In the genomic region with DNA sequence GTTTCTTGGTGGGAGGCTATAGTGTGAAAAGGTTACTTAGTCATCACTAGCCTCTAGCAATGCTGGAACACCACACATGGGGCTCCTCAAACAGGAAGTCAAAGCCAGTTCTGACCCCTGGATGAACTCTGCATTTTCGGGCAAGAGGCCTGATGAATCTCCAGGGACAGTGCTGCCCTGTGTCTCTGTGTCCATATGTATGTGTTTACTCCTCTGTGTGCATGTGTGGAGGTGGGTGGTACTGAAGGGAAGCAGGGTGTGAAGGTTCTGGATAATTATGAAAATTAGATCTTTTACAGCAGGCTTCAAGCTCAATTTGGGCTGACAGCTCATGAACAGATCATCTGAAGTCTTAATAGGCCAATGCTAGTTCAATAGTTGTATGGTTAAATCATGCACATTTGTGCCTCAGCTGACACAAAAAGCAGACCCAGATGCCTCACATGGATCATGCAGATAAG, we compare ENCODE assay signal across 8 cellular contexts.
DNase-seq lines count a peak whose midpoint lies in the region; ATAC-seq and TF ChIP-seq lines count a peak whose summit lies in the region.

No MANE protein-coding gene starts in this region.

- H3K4me3 Mint-ChIP-seq in CD4-positive, CD25-positive, alpha-beta regulatory T cell: peak overlapping the region; percentile 4 to 53 (median 24)

- peak; percentile 49 to 61 for ATAC-seq in CD4-positive, CD25-positive, alpha-beta regulatory T cell (ENCODE audit: low read depth in 2 of 2)
- peak; percentile 90 for ATAC-seq in GM19023 (IDR thresholded peaks at IDR 0.05; ENCODE audit: unreplicated experiment)
- ATAC-seq in HG03097 (IDR thresholded peaks at IDR 0.05; ENCODE audit: low FRiP score, unreplicated experiment): peak; percentile 82
- peak; percentile 76 for ATAC-seq in sciatic nerve

- no peaks in the 10 kb centered on the region for H3K27me3 Mint-ChIP-seq in CD4-positive, CD25-positive, alpha-beta regulatory T cell

- POLR2A ChIA-PET in RWPE1 (lab: Yijun Ruan, JAX; ENCODE audit: low non-redundant PET): no interaction called here

- CTCF ChIA-PET in RWPE1 (lab: Yijun Ruan, JAX): no interaction called here

- peak overlapping the region; percentile 10 to 80 (median 64) for H3K27ac Mint-ChIP-seq in CD4-positive, CD25-positive, alpha-beta regulatory T cell

- no peak overlapping the region for H3K27ac ChIP-seq in CD4-positive, CD25-positive, alpha-beta regulatory T cell (ENCODE audit: insufficient read depth, low read length, poor library complexity, severe bottlenecking)
- no peak overlapping the region for H3K27ac ChIP-seq in RWPE1

- H3K4me3 ChIP-seq in CD4-positive, CD25-positive, alpha-beta regulatory T cell (ENCODE audit: low read depth, low read length): no peak overlapping the region

- peaks cover 44% of the 10 kb centered on the region for H3K4me1 ChIP-seq in CD4-positive, CD25-positive, alpha-beta regulatory T cell (ENCODE audit: control insufficient read depth, insufficient read depth, low read length, poor library complexity, severe bottlenecking)

- peaks cover 9% of the 10 kb centered on the region for H3K36me3 ChIP-seq in CD4-positive, CD25-positive, alpha-beta regulatory T cell (ENCODE audit: control insufficient read depth, insufficient read depth, low read length)

- intact Hi-C loops in sciatic nerve (cut with DNase I): no loop called here

- no peak for TF ChIP-seq CTCF in RWPE1 (conservative IDR thresholded peaks at IDR 0.05; ENCODE audit: low read depth)

- no peaks in the 10 kb centered on the region for H3K9me3 Mint-ChIP-seq in CD4-positive, CD25-positive, alpha-beta regulatory T cell

- no peaks in the 10 kb centered on the region for H3K9me3 ChIP-seq in CD4-positive, CD25-positive, alpha-beta regulatory T cell (ENCODE audit: control insufficient read depth in 2 of 2, low read length in 2 of 2)

- H3K4me1 Mint-ChIP-seq in CD4-positive, CD25-positive, alpha-beta regulatory T cell: peaks cover 59 to 93% (median 82%) of the 10 kb centered on the region in 4 donors

- H3K36me3 Mint-ChIP-seq in CD4-positive, CD25-positive, alpha-beta regulatory T cell: peaks cover 11% of the 10 kb centered on the region

- peak in 1 of 3 donors; percentile 44 for DNase-seq in CD4-positive, CD25-positive, alpha-beta regulatory T cell
- peak; percentile 49 for DNase-seq in RWPE1 (ENCODE audit: low spot score)
- peak; percentile 64 for DNase-seq in fibroblast of gingiva (ENCODE audit: low read depth)
- no peak for DNase-seq in sciatic nerve (ENCODE audit: low spot score)
- DNase-seq in hippocampal formation (lab: John Stamatoyannopoulos, UW): no peak
- no peak for DNase-seq in NCI-H1048 (lab: John Stamatoyannopoulos, UW)

- H3K27me3 ChIP-seq in CD4-positive, CD25-positive, alpha-beta regulatory T cell (ENCODE audit: control insufficient read depth, insufficient read depth, low read length): no peaks in the 10 kb centered on the region

Comparison
In these comparisons a context has a peak if more than half of its experiments do, and no peak if none do; other contexts are left out.
1. DNase-seq: peak in RWPE1 (single experiment) and fibroblast of gingiva (single experiment); none in sciatic nerve (single experiment), hippocampal formation (0 of 2) and NCI-H1048 (single experiment).
2. Peak in every context shown above with its lines, with median percentiles within 50 percentile points of each other: ATAC-seq.